In genomic region chr18:79378416-79379250, GRCh38 we compare ENCODE assay signal across 8 cellular contexts. TPM values are rescaled to one million over a fixed set of nuclear protein-coding genes. Genes with fewer than 3 reads are reported as not detected.
DNase-seq lines count a peak whose midpoint lies in the region; ATAC-seq and TF ChIP-seq lines count a peak whose summit lies in the region.

No MANE protein-coding gene starts in this region.

- no peaks in the 10 kb centered on the region for H3K9me2 ChIP-seq in PC-3 (replicated peaks; ENCODE audit: low read length)

- H4K20me1 ChIP-seq in PC-3 (ENCODE audit: low read length): no peaks in the 10 kb centered on the region

- H3K27ac ChIP-seq in PC-3 (ENCODE audit: low read length) (no peak overlapping the region), tibial artery (no peak overlapping the region)

- no peaks in the 10 kb centered on the region for H3K79me2 ChIP-seq in PC-3 (ENCODE audit: low read length)

- POLR2A ChIA-PET in PC-3 (lab: Charles Lee; ENCODE audit: unreplicated experiment): no interaction called here

- H3K36me3 ChIP-seq in PC-3 (ENCODE audit: low read depth, low read length): no peaks in the 10 kb centered on the region
- H3K36me3 ChIP-seq in tibial artery: peaks cover 6 to 36% (median 16%) of the 10 kb centered on the region in 3 donors

- H3K4me1 ChIP-seq in PC-3 (ENCODE audit: insufficient read depth, low read length) (peaks cover 4% of the 10 kb centered on the region; the same call in 1 of the 2 replicates), tibial artery (peaks cover 0 to 15% (median 1%) of the 10 kb centered on the region in 4 donors)

- peak; percentile 87 for DNase-seq in DMS 273 (lab: John Stamatoyannopoulos, UW; ENCODE audit: unreplicated experiment)
- DNase-seq in DMS 273 treated with DMSO at 0.1 percent for 48 hours (lab: John Stamatoyannopoulos, UW): no peak
- peak; percentile 76 for DNase-seq in PC-3
- DNase-seq in activated gamma-delta T cell treated with anti-CD3 and anti-CD28 coated beads, Interleukin-2, amount 50 U/mL, for 16 hours (ENCODE audit: low read depth): peak; percentile 65
- peak; percentile 78 for DNase-seq in glomerular visceral epithelial cell (ENCODE audit: extremely low spot score)
- peak; percentile 60 for DNase-seq in omental fat pad (ENCODE audit: low spot score)
- DNase-seq in tibial artery: peak; percentile 63 to 87

- H3K27me3 ChIP-seq in PC-3 (ENCODE audit: low read length) (no peaks in the 10 kb centered on the region), tibial artery (no peaks in the 10 kb centered on the region)

- BruUV-seq in PC-3 (replicated peaks; lab: Mats Ljungman, UMichigan): no TSS peak

- no peak overlapping the region for H3K9ac ChIP-seq in PC-3 (ENCODE audit: low read length)

- H3F3A ChIP-seq in PC-3 (ENCODE audit: low read length, unreplicated experiment): no peaks in the 10 kb centered on the region

- CTCF ChIA-PET in PC-3 (lab: Charles Lee): no interaction called here

- no peaks in the 10 kb centered on the region for H3K9me3 ChIP-seq in PC-3 (ENCODE audit: low read length)
- H3K9me3 ChIP-seq in tibial artery: no peaks in the 10 kb centered on the region

- 0 out of 2 replicates have a peak overlapping the region, but pooled peaks have one; percentile 49 for H2AFZ ChIP-seq in PC-3 (ENCODE audit: low read length)

- peak; percentile 90 for TF ChIP-seq CTCF in PC-3 (conservative IDR thresholded peaks at IDR 0.05; ENCODE audit: low read depth, low read length)
- TF ChIP-seq CTCF in omental fat pad (IDR thresholded peaks at IDR 0.05): peak in 2 of 3 donors; percentile 70 to 86
- TF ChIP-seq CTCF in tibial artery (IDR thresholded peaks at IDR 0.05): peak; percentile 94 to 98

- peak; percentile 51 for ATAC-seq in HG03066 (IDR thresholded peaks at IDR 0.05; ENCODE audit: low read depth, unreplicated experiment)
- peak; percentile 80 for ATAC-seq in PC-3
- peak; percentile 91 for ATAC-seq in omental fat pad (ENCODE audit: low FRiP score)

- H3K4me3 ChIP-seq in PC-3 (ENCODE audit: low read length) (0 out of 2 replicates have a peak overlapping the region, but pooled peaks have one; percentile 22), tibial artery (no peak overlapping the region)

- intact Hi-C loops in PC-3 (cut with micrococcal nuclease) (loop anchor here (1.0 to 2.0 kb wide), 2 partner anchors 150 to 266 kb away; no protein-coding TSS in a partner anchor), tibial artery (cut with DNase I; ENCODE audit: low total_unique reads) (loop anchor here (10.0 kb wide), 1 partner anchor 304 kb away; no protein-coding TSS in a partner anchor)

- H3K4me2 ChIP-seq in PC-3 (ENCODE audit: low read length): peak overlapping the region; percentile 69

RNA-seq across cellular contexts. Expression of gene NFATC1, which starts 17.1 kb away (rescaled TPM):
- total RNA-seq in PC-3 (2014; rRNA removed): 5.9 and 9.8 TPM in 2 replicates
- total RNA-seq in omental fat pad: 10 to 100 TPM; 10.7 to 57.4 (median 19.1) TPM
